Comparison of ENCODE assay signal across 19 cellular contexts in genomic region chr3:127536818-127537810, GRCh38. TPM values are rescaled to one million over a fixed set of nuclear protein-coding genes. Genes with fewer than 3 reads are reported as not detected.
DNase-seq lines count a peak whose midpoint lies in the region; ATAC-seq and TF ChIP-seq lines count a peak whose summit lies in the region.
"Had no signal": no experiment of that assay in that cellular context is flagged by ENCODE, and none has a peak within 500 bp of the region (broad histone marks: within the 10 kb centered on the region; RNA-seq: fewer than 3 reads in every experiment).

No MANE protein-coding gene starts in this region.

- DNase-seq in DMS53 (lab: John Stamatoyannopoulos, UW) (peak; percentile 47), DMS53 treated with DMSO at 0.1 percent for 48 hours (lab: John Stamatoyannopoulos, UW; ENCODE audit: unreplicated experiment) (no peak), RPMI8226 (peak; percentile 40), nephron progenitor cell (peak; percentile 38), HEK293T (ENCODE audit: extremely low spot score) (no peak), H4 (ENCODE audit: low spot score) (no peak)
- DNase-seq: activated CD4-positive, CD25-positive, alpha-beta regulatory T cell treated with anti-CD3 and anti-CD28 coated beads, Interleukin-2, amount 50 U/mL, for 72 hours; activated CD8-positive, alpha-beta memory T cell treated with anti-CD3 and anti-CD28 coated beads, Interleukin-2, amount 50 U/mL, for 4 hours; activated naive CD4-positive, alpha-beta T cell treated with anti-CD3 and anti-CD28 coated beads, Interleukin-2, amount 10 ng/mL, durations not matched to agents 7 days and 5 days; brain microvascular endothelial cell; GDM1; NCI-H524 treated with DMSO at 0.1 percent for 48 hours had no signal

- H3K4me3 ChIP-seq in Loucy (ENCODE audit: low read length, poor library complexity, severe bottlenecking): no peak overlapping the region
- H3K4me3 ChIP-seq: dorsolateral prefrontal cortex, left lung, suprapubic skin had no signal

- H3K4me3 Mint-ChIP-seq in nephron progenitor cell: peak overlapping the region; percentile 21
- H3K4me3 Mint-ChIP-seq: activated naive CD4-positive, alpha-beta T cell treated with anti-CD3 and anti-CD28 coated beads, Interleukin-2, amount 10 ng/mL, durations not matched to agents 7 days and 5 days; CD14-positive monocyte; T-helper 1 cell treated with Interleukin-12 subunit alpha and Interleukin-12 subunit beta and Interleukin-4 antibody, amounts not matched to agents 30 μg/mL and 1 μg/mL, for 36 hours had no signal

- peak overlapping the region; percentile 23 for H3K4me2 ChIP-seq in Loucy (ENCODE audit: low read depth, low read length, poor library complexity, severe bottlenecking)

- POLR2A ChIA-PET in HEK293T (lab: Yijun Ruan, JAX): no interaction called here

- TF ChIP-seq CTCF in Loucy (conservative IDR thresholded peaks at IDR 0.05; ENCODE audit: low read length): no peak
- TF ChIP-seq CTCF in nephron progenitor cell (IDR thresholded peaks at IDR 0.05): no peak

- H3K27me3 Mint-ChIP-seq in nephron progenitor cell (ENCODE audit: low read depth, poor library complexity): peaks cover 21% of the 10 kb centered on the region

- CTCF ChIA-PET in HEK293T (lab: Yijun Ruan, JAX): interaction anchor here (1.1 kb wide), 1 partner anchor 8 kb away, joined by 6 read pairs; no protein-coding TSS in a partner anchor

- no peak for ATAC-seq in GM21529 (IDR thresholded peaks at IDR 0.05; ENCODE audit: unreplicated experiment)
- ATAC-seq: left lung had no signal

- no peaks in the 10 kb centered on the region for H3K36me3 ChIP-seq in Loucy (ENCODE audit: insufficient read depth, low read length)
- H3K36me3 ChIP-seq: brain microvascular endothelial cell, left lung, suprapubic skin had no signal

- no peaks in the 10 kb centered on the region for H3K9me2 ChIP-seq in Loucy (replicated peaks; ENCODE audit: low read depth, low read length)

- no peaks in the 10 kb centered on the region for H3K79me2 ChIP-seq in Loucy (ENCODE audit: insufficient read depth, low read length)

- H4K20me1 ChIP-seq in Loucy (ENCODE audit: insufficient read depth, low read length, poor library complexity, severe bottlenecking): no peaks in the 10 kb centered on the region

- peak overlapping the region; percentile 39 for H3K27ac Mint-ChIP-seq in nephron progenitor cell
- H3K27ac Mint-ChIP-seq: activated naive CD4-positive, alpha-beta T cell treated with anti-CD3 and anti-CD28 coated beads, Interleukin-2, amount 10 ng/mL, durations not matched to agents 7 days and 5 days; T-helper 1 cell treated with Interleukin-12 subunit alpha and Interleukin-12 subunit beta and Interleukin-4 antibody, amounts not matched to agents 30 μg/mL and 1 μg/mL, for 36 hours had no signal

- no peaks in the 10 kb centered on the region for H3K27me3 ChIP-seq in Loucy (ENCODE audit: insufficient read depth, low read length, poor library complexity, severe bottlenecking)
- H3K27me3 ChIP-seq: brain microvascular endothelial cell, left lung had no signal

- H2AFZ ChIP-seq in Loucy (ENCODE audit: low read length): no peak overlapping the region

- peaks cover 35% of the 10 kb centered on the region for H3K4me1 Mint-ChIP-seq in nephron progenitor cell
- H3K4me1 Mint-ChIP-seq: activated naive CD4-positive, alpha-beta T cell treated with anti-CD3 and anti-CD28 coated beads, Interleukin-2, amount 10 ng/mL, durations not matched to agents 7 days and 5 days; CD14-positive monocyte had no signal

- no peaks in the 10 kb centered on the region for H3F3A ChIP-seq in Loucy (ENCODE audit: low read depth)

- no peaks in the 10 kb centered on the region for H3K36me3 Mint-ChIP-seq in nephron progenitor cell (ENCODE audit: low read depth)
- H3K36me3 Mint-ChIP-seq: activated naive CD4-positive, alpha-beta T cell treated with anti-CD3 and anti-CD28 coated beads, Interleukin-2, amount 10 ng/mL, durations not matched to agents 7 days and 5 days; CD14-positive monocyte had no signal

- H3K9ac ChIP-seq in Loucy (ENCODE audit: low read depth, low read length, poor library complexity, severe bottlenecking): no peak overlapping the region

- no peaks in the 10 kb centered on the region for H3K9me3 ChIP-seq in Loucy (ENCODE audit: insufficient read depth, low read depth, low read length)
- H3K9me3 ChIP-seq: left lung, suprapubic skin had no signal

- H3K4me1 ChIP-seq in Loucy (ENCODE audit: insufficient read depth, low read length, poor library complexity, severe bottlenecking): peaks cover 3% of the 10 kb centered on the region
- H3K4me1 ChIP-seq: left lung had no signal

- no peaks in the 10 kb centered on the region for H3K9me3 Mint-ChIP-seq in nephron progenitor cell
- H3K9me3 Mint-ChIP-seq: activated naive CD4-positive, alpha-beta T cell treated with anti-CD3 and anti-CD28 coated beads, Interleukin-2, amount 10 ng/mL, durations not matched to agents 7 days and 5 days; CD14-positive monocyte; T-helper 1 cell treated with Interleukin-12 subunit alpha and Interleukin-12 subunit beta and Interleukin-4 antibody, amounts not matched to agents 30 μg/mL and 1 μg/mL, for 36 hours had no signal

TF ChIP-seq in HEK293T, 16 proteins besides CTCF, POLR2A, EP300 and RAD21:
- no peak for TF ChIP-seq CTBP1 (IDR thresholded peaks at IDR 0.05; ENCODE audit: borderline replicate concordance)
- TF ChIP-seq ELF4 (IDR thresholded peaks at IDR 0.05): no peak
- no peak for TF ChIP-seq LEF1 (IDR thresholded peaks at IDR 0.05; ENCODE audit: borderline replicate concordance)
- TF ChIP-seq L3MBTL2 (conservative IDR thresholded peaks at IDR 0.05): no peak
- TF ChIP-seq PKNOX1 (IDR thresholded peaks at IDR 0.05): no peak
- TF ChIP-seq FOXK2 (IDR thresholded peaks at IDR 0.05): no peak
- no peak for TF ChIP-seq BHLHE40 (IDR thresholded peaks at IDR 0.05; ENCODE audit: borderline replicate concordance)
- no peak for TF ChIP-seq TARDBP (IDR thresholded peaks at IDR 0.05)

RNA-seq across cellular contexts. Expression of gene TPRA1, which starts 53.4 kb away (rescaled TPM):
- 42.7 and 54.0 TPM in 2 replicates for total RNA-seq in H4 (2014; rRNA removed; shearing (Covaris generic))

Comparison
In these comparisons a context has a peak if more than half of its experiments do, and no peak if none do; other contexts are left out.
1. DNase-seq: peak in DMS53 (single experiment), RPMI8226 (single experiment) and nephron progenitor cell (single experiment); none in DMS53 treated with DMSO at 0.1 percent for 48 hours (single experiment), HEK293T (single experiment) and H4 (single experiment).